Comparison of ENCODE assay signal across 9 cellular contexts in the genomic region with DNA sequence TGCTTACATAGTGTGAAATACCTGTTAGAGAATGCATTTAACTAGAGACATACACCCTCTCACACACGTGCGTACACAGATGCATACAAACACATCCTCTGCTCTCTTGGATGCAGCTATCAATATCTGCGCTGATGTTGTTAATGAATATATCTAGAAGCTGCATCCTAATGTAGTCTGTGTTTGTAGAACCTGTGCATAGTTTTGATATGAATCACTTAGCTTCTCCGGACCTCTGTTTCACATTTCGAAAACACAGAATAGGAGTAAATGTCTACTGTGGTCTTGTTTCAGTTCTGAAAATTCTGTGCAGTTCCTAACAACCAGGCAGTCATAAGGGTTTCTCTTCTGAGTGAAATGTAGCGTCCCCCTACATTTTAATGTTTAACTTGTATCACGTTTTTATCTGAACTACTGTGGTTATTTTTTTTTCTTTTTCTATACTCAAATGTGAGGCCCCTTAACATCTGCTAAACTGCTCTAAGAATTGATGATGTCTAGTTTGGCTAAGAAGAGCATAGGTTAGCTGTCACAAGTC.
DNase-seq lines count a peak whose midpoint lies in the region; ATAC-seq and FAIRE-seq lines count a peak whose summit lies in the region.
"Had no signal": no experiment of that assay in that cellular context is flagged by ENCODE, and none has a peak within 500 bp of the region (broad histone marks: within the 10 kb centered on the region; RNA-seq: fewer than 3 reads in every experiment).

No MANE protein-coding gene starts in this region.

- FAIRE-seq in HTR-8/SVneo (lab: Jason Lieb, UNC) = no peak
- FAIRE-seq: endometrium had no signal

- no peak overlapping the region for H3K27ac ChIP-seq in CD8-positive, alpha-beta memory T cell (ENCODE audit: low read depth, low read length)

- POLR2A ChIA-PET in CD8-positive, alpha-beta memory T cell (lab: Charles Lee) = no interaction called here

- ATAC-seq in GM19438 (IDR thresholded peaks at IDR 0.05; ENCODE audit: low read depth, unreplicated experiment) = peak; percentile 95
- peak; percentile 98 for ATAC-seq in HG03196 (IDR thresholded peaks at IDR 0.05; ENCODE audit: unreplicated experiment)

- H3K9me3 ChIP-seq in CD8-positive, alpha-beta memory T cell (ENCODE audit: low read length) = no peaks in the 10 kb centered on the region

- H3K36me3 Mint-ChIP-seq in CD8-positive, alpha-beta memory T cell = peaks cover 0 to 17% (median 4%) of the 10 kb centered on the region in 3 donors

- H3K36me3 ChIP-seq in CD8-positive, alpha-beta memory T cell (ENCODE audit: insufficient read depth, low read length) = no peaks in the 10 kb centered on the region

- H3K4me3 Mint-ChIP-seq in CD8-positive, alpha-beta memory T cell = peak overlapping the region in 5 of 7 donors; percentile 35 to 56 (median 49)

- H3K4me1 Mint-ChIP-seq in CD8-positive, alpha-beta memory T cell = peaks cover 38 to 80% (median 58%) of the 10 kb centered on the region in 3 donors

- H3K9me3 Mint-ChIP-seq in CD8-positive, alpha-beta memory T cell = no peaks in the 10 kb centered on the region

- CTCF ChIA-PET in CD8-positive, alpha-beta memory T cell (lab: Charles Lee) = no interaction called here

- H3K27me3 ChIP-seq in CD8-positive, alpha-beta memory T cell (ENCODE audit: insufficient read depth, low read length, poor library complexity, severe bottlenecking) = no peaks in the 10 kb centered on the region

- peak overlapping the region in 4 of 8 donors; percentile 8 to 76 (median 38) for H3K27ac Mint-ChIP-seq in CD8-positive, alpha-beta memory T cell

- peaks cover 33% of the 10 kb centered on the region for H3K4me1 ChIP-seq in CD8-positive, alpha-beta memory T cell (ENCODE audit: insufficient read depth, low read length)

- H3K4me3 ChIP-seq in CD8-positive, alpha-beta memory T cell (ENCODE audit: low read length) = no peak overlapping the region

- no peak for DNase-seq in CD8-positive, alpha-beta memory T cell
- DNase-seq in astrocyte of the hippocampus (ENCODE audit: low read depth, low spot score) (peak; percentile 55), SHP77 (lab: John Stamatoyannopoulos, UW) (no peak), HTR-8/SVneo (ENCODE audit: insufficient read length, low spot score) (no peak), NCI-H1105 treated with DMSO at 0.1 percent for 48 hours (lab: John Stamatoyannopoulos, UW) (no peak), RPMI8226 (no peak)

- no peaks in the 10 kb centered on the region for H3K27me3 Mint-ChIP-seq in CD8-positive, alpha-beta memory T cell
